ENCODE assay signal across 1 cellular context in the genomic region with DNA sequence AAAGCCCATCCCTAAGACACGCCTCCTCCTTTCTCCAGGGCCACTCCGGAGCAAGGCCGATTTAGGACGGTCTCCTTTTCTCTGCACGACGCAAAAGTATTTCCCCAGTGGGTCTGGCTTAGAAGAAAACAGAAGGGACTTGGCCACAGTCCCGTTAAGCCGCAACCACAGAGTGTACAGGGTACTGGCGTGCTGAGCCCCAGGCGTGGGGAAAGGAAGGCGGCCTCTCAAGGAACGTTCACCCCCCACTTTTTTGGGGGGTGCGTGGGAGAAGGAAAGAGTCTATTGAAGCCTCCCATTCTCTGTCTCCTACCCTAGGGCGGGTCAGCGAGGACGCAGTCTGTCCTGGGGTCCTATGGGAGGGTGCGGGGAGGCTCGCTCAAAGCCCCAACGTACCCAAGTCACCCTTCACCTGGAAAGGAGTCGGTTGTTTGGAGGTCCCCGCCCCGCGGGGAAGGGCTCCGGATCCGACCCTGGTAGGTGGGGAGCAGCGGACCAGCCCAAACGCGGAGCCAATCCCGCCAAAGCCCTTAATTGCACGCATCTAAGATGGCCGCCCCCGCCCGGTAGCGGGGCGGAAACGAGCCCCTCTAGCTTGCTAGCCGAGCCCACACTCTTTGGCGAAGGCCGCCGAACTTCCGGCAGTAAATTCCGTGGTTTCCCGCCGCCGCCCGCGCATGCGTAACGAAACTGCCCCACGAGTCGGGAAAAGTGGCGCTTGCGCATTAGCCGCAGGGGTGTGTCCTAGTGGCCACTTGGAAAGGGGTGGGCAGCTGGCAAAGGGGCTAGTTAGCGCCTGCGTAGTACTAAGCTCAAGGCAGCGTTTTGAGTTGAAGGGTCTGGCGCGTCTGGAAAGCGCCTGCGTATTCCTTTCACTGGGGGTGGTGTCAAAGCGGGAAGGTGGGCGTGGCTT.
TF ChIP-seq lines count a peak whose summit lies in the region.

A gene with protein sequence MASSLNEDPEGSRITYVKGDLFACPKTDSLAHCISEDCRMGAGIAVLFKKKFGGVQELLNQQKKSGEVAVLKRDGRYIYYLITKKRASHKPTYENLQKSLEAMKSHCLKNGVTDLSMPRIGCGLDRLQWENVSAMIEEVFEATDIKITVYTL (minus strand): TSS at position 434 of the 913 bp plus-strand sequence. CDS start 722 bp downstream, outside the sequence.

TF ChIP-seq in HEK293, 187 proteins besides CTCF, POLR2A, EP300 and RAD21 (continued from another document and continues in another):
- TF ChIP-seq ZNF121 (tag by site-specific recombination; IDR thresholded peaks at IDR 0.05) (no peak), ZEB2 (tag by site-specific recombination; IDR thresholded peaks at IDR 0.05) (peak; percentile 97), ZNF23 (tag by site-specific recombination; IDR thresholded peaks at IDR 0.05; ENCODE audit: borderline replicate concordance) (no peak), SP2 (tag by site-specific recombination; IDR thresholded peaks at IDR 0.05) (peak; percentile 82), ZNF792 (tag by site-specific recombination; IDR thresholded peaks at IDR 0.05) (no peak), ZSCAN16 (tag by site-specific recombination; IDR thresholded peaks at IDR 0.05) (no peak), ZNF350 (tag by site-specific recombination; IDR thresholded peaks at IDR 0.05) (no peak), ZNF747 (tag by site-specific recombination; IDR thresholded peaks at IDR 0.05) (no peak), ZFHX2 (tag by site-specific recombination; conservative IDR thresholded peaks at IDR 0.05) (peak; percentile 60), ZNF600 (tag by site-specific recombination; IDR thresholded peaks at IDR 0.05) (peak; percentile 85), ZBTB48 (tag by site-specific recombination; IDR thresholded peaks at IDR 0.05) (0 out of 2 replicates have a peak, but pooled peaks have one; percentile 33), ZNF416 (tag by site-specific recombination; IDR thresholded peaks at IDR 0.05) (no peak), ZNF530 (tag by site-specific recombination; IDR thresholded peaks at IDR 0.05; ENCODE audit: low read depth) (no peak), OVOL3 (tag by site-specific recombination; IDR thresholded peaks at IDR 0.05) (0 out of 2 replicates have a peak, but pooled peaks have one; percentile 43), ZNF560 (tag by site-specific recombination; IDR thresholded peaks at IDR 0.05; ENCODE audit: borderline replicate concordance) (no peak), ZNF155 (tag by site-specific recombination; IDR thresholded peaks at IDR 0.05) (no peak), ZNF133 (tag by site-specific recombination; IDR thresholded peaks at IDR 0.05) (no peak), ZNF626 (tag by site-specific recombination; IDR thresholded peaks at IDR 0.05) (no peak), ZBTB1 (tag by site-specific recombination; IDR thresholded peaks at IDR 0.05) (no peak), ZNF138 (tag by site-specific recombination; IDR thresholded peaks at IDR 0.05; ENCODE audit: borderline replicate concordance) (no peak), ZNF221 (tag by site-specific recombination; IDR thresholded peaks at IDR 0.05; ENCODE audit: borderline replicate concordance) (no peak), ZNF777 (tag by site-specific recombination; IDR thresholded peaks at IDR 0.05; ENCODE audit: borderline replicate concordance) (no peak), ZSCAN23 (tag by site-specific recombination; IDR thresholded peaks at IDR 0.05) (no peak), ZNF561 (tag by site-specific recombination; IDR thresholded peaks at IDR 0.05; ENCODE audit: borderline replicate concordance) (no peak; the same call in 1 of the 2 replicates), ZNF140 (tag by site-specific recombination; IDR thresholded peaks at IDR 0.05) (no peak), ZNF175 (tag by site-specific recombination; IDR thresholded peaks at IDR 0.05) (no peak), ZNF701 (tag by site-specific recombination; IDR thresholded peaks at IDR 0.05) (no peak), ZNF19 (tag by site-specific recombination; IDR thresholded peaks at IDR 0.05; ENCODE audit: low read depth) (no peak), ZBTB20 (tag by site-specific recombination; IDR thresholded peaks at IDR 0.05) (peak; percentile 88), ZNF10 (tag by site-specific recombination; IDR thresholded peaks at IDR 0.05) (peak; percentile 86), ZFP41 (tag by site-specific recombination; IDR thresholded peaks at IDR 0.05; ENCODE audit: borderline replicate concordance) (no peak), ZNF521 (tag by site-specific recombination; IDR thresholded peaks at IDR 0.05) (no peak), ZNF76 (tag by site-specific recombination; IDR thresholded peaks at IDR 0.05; ENCODE audit: borderline replicate concordance, low read depth) (peak; percentile 84; the same call in 1 of the 2 replicates), RBAK (tag by site-specific recombination; IDR thresholded peaks at IDR 0.05) (no peak), GLIS2 (tag by site-specific recombination; IDR thresholded peaks at IDR 0.05) (peak; percentile 60)
- TF ChIP-seq, protein P1, sequence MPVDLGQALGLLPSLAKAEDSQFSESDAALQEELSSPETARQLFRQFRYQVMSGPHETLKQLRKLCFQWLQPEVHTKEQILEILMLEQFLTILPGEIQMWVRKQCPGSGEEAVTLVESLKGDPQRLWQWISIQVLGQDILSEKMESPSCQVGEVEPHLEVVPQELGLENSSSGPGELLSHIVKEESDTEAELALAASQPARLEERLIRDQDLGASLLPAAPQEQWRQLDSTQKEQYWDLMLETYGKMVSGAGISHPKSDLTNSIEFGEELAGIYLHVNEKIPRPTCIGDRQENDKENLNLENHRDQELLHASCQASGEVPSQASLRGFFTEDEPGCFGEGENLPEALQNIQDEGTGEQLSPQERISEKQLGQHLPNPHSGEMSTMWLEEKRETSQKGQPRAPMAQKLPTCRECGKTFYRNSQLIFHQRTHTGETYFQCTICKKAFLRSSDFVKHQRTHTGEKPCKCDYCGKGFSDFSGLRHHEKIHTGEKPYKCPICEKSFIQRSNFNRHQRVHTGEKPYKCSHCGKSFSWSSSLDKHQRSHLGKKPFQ (tag by site-specific recombination; IDR thresholded peaks at IDR 0.05): no peak
- TF ChIP-seq, protein P2, sequence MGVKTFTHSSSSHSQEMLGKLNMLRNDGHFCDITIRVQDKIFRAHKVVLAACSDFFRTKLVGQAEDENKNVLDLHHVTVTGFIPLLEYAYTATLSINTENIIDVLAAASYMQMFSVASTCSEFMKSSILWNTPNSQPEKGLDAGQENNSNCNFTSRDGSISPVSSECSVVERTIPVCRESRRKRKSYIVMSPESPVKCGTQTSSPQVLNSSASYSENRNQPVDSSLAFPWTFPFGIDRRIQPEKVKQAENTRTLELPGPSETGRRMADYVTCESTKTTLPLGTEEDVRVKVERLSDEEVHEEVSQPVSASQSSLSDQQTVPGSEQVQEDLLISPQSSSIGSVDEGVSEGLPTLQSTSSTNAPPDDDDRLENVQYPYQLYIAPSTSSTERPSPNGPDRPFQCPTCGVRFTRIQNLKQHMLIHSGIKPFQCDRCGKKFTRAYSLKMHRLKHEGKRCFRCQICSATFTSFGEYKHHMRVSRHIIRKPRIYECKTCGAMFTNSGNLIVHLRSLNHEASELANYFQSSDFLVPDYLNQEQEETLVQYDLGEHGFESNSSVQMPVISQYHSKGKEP (tag by site-specific recombination; IDR thresholded peaks at IDR 0.05): no peak
- TF ChIP-seq, protein P3, sequence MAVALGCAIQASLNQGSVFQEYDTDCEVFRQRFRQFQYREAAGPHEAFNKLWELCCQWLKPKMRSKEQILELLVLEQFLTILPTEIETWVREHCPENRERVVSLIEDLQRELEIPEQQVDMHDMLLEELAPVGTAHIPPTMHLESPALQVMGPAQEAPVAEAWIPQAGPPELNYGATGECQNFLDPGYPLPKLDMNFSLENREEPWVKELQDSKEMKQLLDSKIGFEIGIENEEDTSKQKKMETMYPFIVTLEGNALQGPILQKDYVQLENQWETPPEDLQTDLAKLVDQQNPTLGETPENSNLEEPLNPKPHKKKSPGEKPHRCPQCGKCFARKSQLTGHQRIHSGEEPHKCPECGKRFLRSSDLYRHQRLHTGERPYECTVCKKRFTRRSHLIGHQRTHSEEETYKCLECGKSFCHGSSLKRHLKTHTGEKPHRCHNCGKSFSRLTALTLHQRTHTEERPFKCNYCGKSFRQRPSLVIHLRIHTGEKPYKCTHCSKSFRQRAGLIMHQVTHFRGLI (tag by site-specific recombination; IDR thresholded peaks at IDR 0.05): peak; percentile 89
- TF ChIP-seq, protein P4, sequence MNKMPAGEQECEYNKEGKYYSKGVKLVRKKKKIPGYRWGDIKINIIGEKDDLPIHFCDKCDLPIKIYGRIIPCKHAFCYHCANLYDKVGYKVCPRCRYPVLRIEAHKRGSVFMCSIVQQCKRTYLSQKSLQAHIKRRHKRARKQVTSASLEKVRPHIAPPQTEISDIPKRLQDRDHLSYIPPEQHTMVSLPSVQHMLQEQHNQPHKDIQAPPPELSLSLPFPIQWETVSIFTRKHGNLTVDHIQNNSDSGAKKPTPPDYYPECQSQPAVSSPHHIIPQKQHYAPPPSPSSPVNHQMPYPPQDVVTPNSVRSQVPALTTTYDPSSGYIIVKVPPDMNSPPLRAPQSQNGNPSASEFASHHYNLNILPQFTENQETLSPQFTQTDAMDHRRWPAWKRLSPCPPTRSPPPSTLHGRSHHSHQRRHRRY (tag by site-specific recombination; IDR thresholded peaks at IDR 0.05): no peak
- TF ChIP-seq, protein P5, sequence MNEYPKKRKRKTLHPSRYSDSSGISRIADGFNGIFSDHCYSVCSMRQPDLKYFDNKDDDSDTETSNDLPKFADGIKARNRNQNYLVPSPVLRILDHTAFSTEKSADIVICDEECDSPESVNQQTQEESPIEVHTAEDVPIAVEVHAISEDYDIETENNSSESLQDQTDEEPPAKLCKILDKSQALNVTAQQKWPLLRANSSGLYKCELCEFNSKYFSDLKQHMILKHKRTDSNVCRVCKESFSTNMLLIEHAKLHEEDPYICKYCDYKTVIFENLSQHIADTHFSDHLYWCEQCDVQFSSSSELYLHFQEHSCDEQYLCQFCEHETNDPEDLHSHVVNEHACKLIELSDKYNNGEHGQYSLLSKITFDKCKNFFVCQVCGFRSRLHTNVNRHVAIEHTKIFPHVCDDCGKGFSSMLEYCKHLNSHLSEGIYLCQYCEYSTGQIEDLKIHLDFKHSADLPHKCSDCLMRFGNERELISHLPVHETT (tag by site-specific recombination; IDR thresholded peaks at IDR 0.05): peak; percentile 54; the same call in 1 of the 2 replicates
- TF ChIP-seq, protein P6, sequence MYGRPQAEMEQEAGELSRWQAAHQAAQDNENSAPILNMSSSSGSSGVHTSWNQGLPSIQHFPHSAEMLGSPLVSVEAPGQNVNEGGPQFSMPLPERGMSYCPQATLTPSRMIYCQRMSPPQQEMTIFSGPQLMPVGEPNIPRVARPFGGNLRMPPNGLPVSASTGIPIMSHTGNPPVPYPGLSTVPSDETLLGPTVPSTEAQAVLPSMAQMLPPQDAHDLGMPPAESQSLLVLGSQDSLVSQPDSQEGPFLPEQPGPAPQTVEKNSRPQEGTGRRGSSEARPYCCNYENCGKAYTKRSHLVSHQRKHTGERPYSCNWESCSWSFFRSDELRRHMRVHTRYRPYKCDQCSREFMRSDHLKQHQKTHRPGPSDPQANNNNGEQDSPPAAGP (tag by site-specific recombination; IDR thresholded peaks at IDR 0.05): peak; percentile 62
- TF ChIP-seq, protein P7, sequence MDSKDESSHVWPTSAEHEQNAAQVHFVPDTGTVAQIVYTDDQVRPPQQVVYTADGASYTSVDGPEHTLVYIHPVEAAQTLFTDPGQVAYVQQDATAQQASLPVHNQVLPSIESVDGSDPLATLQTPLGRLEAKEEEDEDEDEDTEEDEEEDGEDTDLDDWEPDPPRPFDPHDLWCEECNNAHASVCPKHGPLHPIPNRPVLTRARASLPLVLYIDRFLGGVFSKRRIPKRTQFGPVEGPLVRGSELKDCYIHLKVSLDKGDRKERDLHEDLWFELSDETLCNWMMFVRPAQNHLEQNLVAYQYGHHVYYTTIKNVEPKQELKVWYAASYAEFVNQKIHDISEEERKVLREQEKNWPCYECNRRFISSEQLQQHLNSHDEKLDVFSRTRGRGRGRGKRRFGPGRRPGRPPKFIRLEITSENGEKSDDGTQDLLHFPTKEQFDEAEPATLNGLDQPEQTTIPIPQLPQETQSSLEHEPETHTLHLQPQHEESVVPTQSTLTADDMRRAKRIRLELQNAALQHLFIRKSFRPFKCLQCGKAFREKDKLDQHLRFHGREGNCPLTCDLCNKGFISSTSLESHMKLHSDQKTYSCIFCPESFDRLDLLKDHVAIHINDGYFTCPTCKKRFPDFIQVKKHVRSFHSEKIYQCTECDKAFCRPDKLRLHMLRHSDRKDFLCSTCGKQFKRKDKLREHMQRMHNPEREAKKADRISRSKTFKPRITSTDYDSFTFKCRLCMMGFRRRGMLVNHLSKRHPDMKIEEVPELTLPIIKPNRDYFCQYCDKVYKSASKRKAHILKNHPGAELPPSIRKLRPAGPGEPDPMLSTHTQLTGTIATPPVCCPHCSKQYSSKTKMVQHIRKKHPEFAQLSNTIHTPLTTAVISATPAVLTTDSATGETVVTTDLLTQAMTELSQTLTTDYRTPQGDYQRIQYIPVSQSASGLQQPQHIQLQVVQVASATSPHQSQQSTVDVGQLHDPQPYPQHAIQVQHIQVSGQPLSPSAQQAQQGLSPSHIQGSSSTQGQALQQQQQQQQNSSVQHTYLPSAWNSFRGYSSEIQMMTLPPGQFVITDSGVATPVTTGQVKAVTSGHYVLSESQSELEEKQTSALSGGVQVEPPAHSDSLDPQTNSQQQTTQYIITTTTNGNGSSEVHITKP (tag by site-specific recombination; IDR thresholded peaks at IDR 0.05): peak; percentile 93
- TF ChIP-seq, protein P8, sequence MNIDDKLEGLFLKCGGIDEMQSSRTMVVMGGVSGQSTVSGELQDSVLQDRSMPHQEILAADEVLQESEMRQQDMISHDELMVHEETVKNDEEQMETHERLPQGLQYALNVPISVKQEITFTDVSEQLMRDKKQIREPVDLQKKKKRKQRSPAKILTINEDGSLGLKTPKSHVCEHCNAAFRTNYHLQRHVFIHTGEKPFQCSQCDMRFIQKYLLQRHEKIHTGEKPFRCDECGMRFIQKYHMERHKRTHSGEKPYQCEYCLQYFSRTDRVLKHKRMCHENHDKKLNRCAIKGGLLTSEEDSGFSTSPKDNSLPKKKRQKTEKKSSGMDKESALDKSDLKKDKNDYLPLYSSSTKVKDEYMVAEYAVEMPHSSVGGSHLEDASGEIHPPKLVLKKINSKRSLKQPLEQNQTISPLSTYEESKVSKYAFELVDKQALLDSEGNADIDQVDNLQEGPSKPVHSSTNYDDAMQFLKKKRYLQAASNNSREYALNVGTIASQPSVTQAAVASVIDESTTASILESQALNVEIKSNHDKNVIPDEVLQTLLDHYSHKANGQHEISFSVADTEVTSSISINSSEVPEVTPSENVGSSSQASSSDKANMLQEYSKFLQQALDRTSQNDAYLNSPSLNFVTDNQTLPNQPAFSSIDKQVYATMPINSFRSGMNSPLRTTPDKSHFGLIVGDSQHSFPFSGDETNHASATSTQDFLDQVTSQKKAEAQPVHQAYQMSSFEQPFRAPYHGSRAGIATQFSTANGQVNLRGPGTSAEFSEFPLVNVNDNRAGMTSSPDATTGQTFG (tag by site-specific recombination; IDR thresholded peaks at IDR 0.05; ENCODE audit: borderline replicate concordance): no peak
- TF ChIP-seq, protein P9, sequence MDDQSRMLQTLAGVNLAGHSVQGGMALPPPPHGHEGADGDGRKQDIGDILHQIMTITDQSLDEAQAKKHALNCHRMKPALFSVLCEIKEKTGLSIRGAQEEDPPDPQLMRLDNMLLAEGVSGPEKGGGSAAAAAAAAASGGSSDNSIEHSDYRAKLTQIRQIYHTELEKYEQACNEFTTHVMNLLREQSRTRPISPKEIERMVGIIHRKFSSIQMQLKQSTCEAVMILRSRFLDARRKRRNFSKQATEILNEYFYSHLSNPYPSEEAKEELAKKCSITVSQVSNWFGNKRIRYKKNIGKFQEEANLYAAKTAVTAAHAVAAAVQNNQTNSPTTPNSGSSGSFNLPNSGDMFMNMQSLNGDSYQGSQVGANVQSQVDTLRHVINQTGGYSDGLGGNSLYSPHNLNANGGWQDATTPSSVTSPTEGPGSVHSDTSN (CRISPR knock-in tag; IDR thresholded peaks at IDR 0.05): no peak
